Comparison of ENCODE assay signal across 8 cellular contexts in the genomic region with DNA sequence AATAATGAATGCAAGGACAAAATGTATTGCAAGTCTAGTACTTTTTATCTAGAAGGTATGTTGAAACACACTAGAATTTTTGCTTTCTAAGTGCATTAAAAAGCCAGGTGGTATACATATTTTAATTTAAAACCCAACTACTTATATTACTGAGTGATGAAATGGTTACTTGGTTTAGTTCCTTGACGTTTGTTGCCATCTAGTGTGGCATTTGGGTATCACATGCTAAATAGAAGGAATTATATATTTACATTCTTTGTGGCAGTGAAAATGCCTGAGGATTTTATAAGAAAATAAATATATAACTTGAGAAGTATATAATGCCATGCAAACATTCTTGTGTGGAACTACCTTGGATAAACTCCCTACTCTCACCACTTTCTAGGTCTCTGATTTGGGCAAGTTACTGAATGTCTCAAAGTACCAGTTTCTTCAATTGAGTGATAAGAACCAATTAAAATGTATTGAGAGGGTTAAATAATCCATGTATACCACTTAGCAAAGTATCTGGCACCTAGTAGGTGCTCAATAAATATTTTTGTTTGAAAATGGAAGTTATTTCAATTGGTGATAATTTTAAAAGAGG.
DNase-seq lines count a peak whose midpoint lies in the region; ATAC-seq and TF ChIP-seq lines count a peak whose summit lies in the region.

No MANE protein-coding gene starts in this region.

- H2AFZ ChIP-seq in GM23248, result no peak overlapping the region

- no peaks in the 10 kb centered on the region for H3K27me3 Mint-ChIP-seq in activated CD8-positive, alpha-beta T cell treated with anti-CD3 and anti-CD28 coated beads for 36 hours

- WGBS in GM23248 (ENCODE audit: low coverage in 1 of 2, low lambda C conversion rate in 2 of 2, missing lambda C conversion rate in 2 of 2), 2 experiments, result 0% methylated on average over 1 of the region's 1 CpG

- H3K4me1 ChIP-seq in GM23248 (ENCODE audit: insufficient read depth), result peaks cover 3% of the 10 kb centered on the region; the same call in 1 of the 2 replicates

- in situ Hi-C loops in GM23248 (cut with MboI), result no loop called here

- CTCF ChIA-PET in activated CD8-positive, alpha-beta T cell treated with anti-CD3 and anti-CD28 coated beads for 36 hours (lab: Charles Lee), result no interaction called here

- no peaks in the 10 kb centered on the region for H3K9me3 ChIP-seq in GM23248 (ENCODE audit: low read depth)

- peak; percentile 84 for TF ChIP-seq CTCF in activated CD8-positive, alpha-beta T cell treated with anti-CD3 and anti-CD28 coated beads for 36 hours (IDR thresholded peaks at IDR 0.05)

- H3K4me3 ChIP-seq in GM23248, result no peak overlapping the region

- H3K4me1 Mint-ChIP-seq in activated CD8-positive, alpha-beta T cell treated with anti-CD3 and anti-CD28 coated beads for 36 hours (ENCODE audit: low read depth), result no peaks in the 10 kb centered on the region

- POLR2A ChIA-PET in activated CD8-positive, alpha-beta T cell treated with anti-CD3 and anti-CD28 coated beads for 36 hours (lab: Charles Lee), result no interaction called here

- intact Hi-C loops in activated CD8-positive, alpha-beta T cell treated with anti-CD3 and anti-CD28 coated beads for 36 hours (cut with micrococcal nuclease), result loop anchor here (5.0 kb wide), 1 partner anchor 858 kb away; no protein-coding TSS in a partner anchor

- H3K27me3 ChIP-seq in GM23248 (replicated peaks; ENCODE audit: insufficient read depth), result no peaks in the 10 kb centered on the region

- H3K27ac ChIP-seq in GM23248, result no peak overlapping the region

- no peak overlapping the region for H3K9ac ChIP-seq in GM23248

- H3K36me3 ChIP-seq in GM23248 (ENCODE audit: low read depth), result peaks cover 2% of the 10 kb centered on the region; the same call in 1 of the 2 replicates

- H3K79me2 ChIP-seq in GM23248 (ENCODE audit: insufficient read depth), result no peaks in the 10 kb centered on the region

- no peak overlapping the region for H3K27ac Mint-ChIP-seq in activated CD8-positive, alpha-beta T cell treated with anti-CD3 and anti-CD28 coated beads for 36 hours

- peak; percentile 71 for ATAC-seq in activated CD8-positive, alpha-beta T cell treated with anti-CD3 and anti-CD28 coated beads for 36 hours

- no peaks in the 10 kb centered on the region for H3F3A ChIP-seq in GM23248 (ENCODE audit: insufficient read depth)

- no peak overlapping the region for H3K4me2 ChIP-seq in GM23248 (ENCODE audit: unreplicated experiment)

- H3K9me2 ChIP-seq in GM23248 (ENCODE audit: insufficient read depth), result no peaks in the 10 kb centered on the region

- no peak overlapping the region for H3K4me3 Mint-ChIP-seq in activated CD8-positive, alpha-beta T cell treated with anti-CD3 and anti-CD28 coated beads for 36 hours

- no peaks in the 10 kb centered on the region for H3K36me3 Mint-ChIP-seq in activated CD8-positive, alpha-beta T cell treated with anti-CD3 and anti-CD28 coated beads for 36 hours (ENCODE audit: low read depth)

- H4K20me1 ChIP-seq in GM23248 (ENCODE audit: insufficient read depth), result no peaks in the 10 kb centered on the region

- DNase-seq in activated CD4-positive, CD25-positive, alpha-beta regulatory T cell treated with anti-CD3 and anti-CD28 coated beads, Interleukin-2, amount 50 U/mL, for 16 hours (ENCODE audit: low read depth, low spot score), result peak; percentile 3
- DNase-seq in activated CD4-positive, CD25-positive, alpha-beta regulatory T cell (lab: John Stamatoyannopoulos, UW), result no peak
- peak; percentile 66 for DNase-seq in GM23248
- peak; percentile 100 for DNase-seq in NCI-H1694 treated with DMSO at 0.1 percent for 48 hours (lab: John Stamatoyannopoulos, UW)
- peak; percentile 34 for DNase-seq in activated CD8-positive, alpha-beta T cell treated with anti-CD3 and anti-CD28 coated beads for 36 hours
- peak; percentile 26 for DNase-seq in hepatic stellate cell (ENCODE audit: low spot score)
- DNase-seq in superior temporal gyrus (ENCODE audit: extremely low spot score), result peak; percentile 89
- DNase-seq in activated T-cell treated with anti-CD3 and anti-CD28 coated beads, Interleukin-2, amount 50 U/mL, for 48 hours, result no peak

- no peaks in the 10 kb centered on the region for H3K9me3 Mint-ChIP-seq in activated CD8-positive, alpha-beta T cell treated with anti-CD3 and anti-CD28 coated beads for 36 hours

Comparison
In these comparisons a context has a peak if more than half of its experiments do, and no peak if none do; other contexts are left out.
1. DNase-seq: peak in activated CD4-positive, CD25-positive, alpha-beta regulatory T cell treated with anti-CD3 and anti-CD28 coated beads, Interleukin-2, amount 50 U/mL, for 16 hours (single experiment), GM23248 (single experiment), NCI-H1694 treated with DMSO at 0.1 percent for 48 hours (single experiment), activated CD8-positive, alpha-beta T cell treated with anti-CD3 and anti-CD28 coated beads for 36 hours (single experiment), hepatic stellate cell (single experiment) and superior temporal gyrus (single experiment); none in activated CD4-positive, CD25-positive, alpha-beta regulatory T cell (0 of 4) and activated T-cell treated with anti-CD3 and anti-CD28 coated beads, Interleukin-2, amount 50 U/mL, for 48 hours (0 of 2).